In genomic region chr6:13924949-13925881, GRCh38 we compare ENCODE assay signal across 9 cellular contexts. TPM values are rescaled to one million over a fixed set of nuclear protein-coding genes. Genes with fewer than 3 reads are reported as not detected.
DNase-seq lines count a peak whose midpoint lies in the region; ATAC-seq and TF ChIP-seq lines count a peak whose summit lies in the region.
"Had no signal": no experiment of that assay in that cellular context is flagged by ENCODE, and none has a peak within 500 bp of the region (broad histone marks: within the 10 kb centered on the region; RNA-seq: fewer than 3 reads in every experiment).

TSS of gene RNF182 (plus strand) at chr6:13924952. CDS start at chr6:13977120, 52,168 bp downstream.

- no peaks in the 10 kb centered on the region for H4K20me1 ChIP-seq in OCI-LY7 (ENCODE audit: insufficient read depth, low read length)

- TF ChIP-seq CTCF in foreskin keratinocyte (conservative IDR thresholded peaks at IDR 0.05) (no peak), psoas muscle (IDR thresholded peaks at IDR 0.05) (no peak), OCI-LY7 (conservative IDR thresholded peaks at IDR 0.05; ENCODE audit: low read length) (no peak)

- H3K27me3 ChIP-seq in foreskin keratinocyte (peaks cover 63% of the 10 kb centered on the region), psoas muscle (ENCODE audit: insufficient read depth in 3 of 3, low read length in 2 of 3) (peaks cover 10 to 77% (median 15%) of the 10 kb centered on the region in 3 donors)

- DNase-seq in EL: peak; percentile 14
- no peak for DNase-seq in Jurkat, Clone E6-1 (ENCODE audit: low read depth, low spot score)
- DNase-seq in activated T-cell treated with anti-CD3 and anti-CD28 coated beads, Interleukin-2, amount 50 U/mL, for 1 hour: peak; percentile 45
- no peak for DNase-seq in foreskin keratinocyte
- DNase-seq in psoas muscle: no peak
- no peak for DNase-seq in OCI-LY7 (ENCODE audit: low spot score)
- DNase-seq in islet precursor cell: no peak

- H3K4me3 ChIP-seq in Jurkat, Clone E6-1 (ENCODE audit: low read length): peak within 1 kb of the TSS; percentile 41
- H3K4me3 ChIP-seq in psoas muscle (peak within 1 kb of the TSS; percentile 57), OCI-LY7 (ENCODE audit: low read depth, low read length, poor library complexity, severe bottlenecking) (no peak within 1 kb of the TSS)

- POLR2A ChIA-PET in OCI-LY7 (lab: Charles Lee): no interaction called here

- intact Hi-C loops in psoas muscle (cut with DNase I) (no loop called here), OCI-LY7 (cut with micrococcal nuclease; ENCODE audit: unreplicated experiment) (no loop called here)

- H3K27ac ChIP-seq in foreskin keratinocyte (no peak within 1 kb of the TSS), psoas muscle (no peak within 1 kb of the TSS), OCI-LY7 (ENCODE audit: low read depth, low read length, poor library complexity, severe bottlenecking) (no peak within 1 kb of the TSS)

- H2AFZ ChIP-seq in OCI-LY7 (ENCODE audit: low read length): no peak within 1 kb of the TSS

- H3K4me2 ChIP-seq in OCI-LY7 (ENCODE audit: low read length): no peak within 1 kb of the TSS; the same call in 1 of the 2 replicates

- no TSS peak for BruUV-seq in OCI-LY7 (replicated peaks; lab: Mats Ljungman, UMichigan)

- no peaks in the 10 kb centered on the region for H3K9me2 ChIP-seq in OCI-LY7 (ENCODE audit: insufficient read depth, low read length)

- H3K9me3 ChIP-seq in psoas muscle (no peaks in the 10 kb centered on the region), OCI-LY7 (ENCODE audit: low read length) (no peaks in the 10 kb centered on the region)

- H3K4me1 ChIP-seq in foreskin keratinocyte: peaks cover 8% of the 10 kb centered on the region
- H3K4me1 ChIP-seq in psoas muscle: no peaks in the 10 kb centered on the region
- no peaks in the 10 kb centered on the region for H3K4me1 ChIP-seq in OCI-LY7 (ENCODE audit: insufficient read depth, low read length, poor library complexity, severe bottlenecking)

- H3K79me2 ChIP-seq in OCI-LY7 (ENCODE audit: insufficient read depth, low read depth, low read length): no peaks in the 10 kb centered on the region

- H3K36me3 ChIP-seq in psoas muscle (ENCODE audit: insufficient read depth in 1 of 2, low read depth in 1 of 2) (no peaks in the 10 kb centered on the region), OCI-LY7 (ENCODE audit: insufficient read depth, low read length) (no peaks in the 10 kb centered on the region)

- ATAC-seq in foreskin keratinocyte (peak; percentile 84), psoas muscle (no peak), GM21381 (IDR thresholded peaks at IDR 0.05; ENCODE audit: unreplicated experiment) (no peak)

- 5 to 9% (median 6%) methylated on average over 31 to 57 of the region's 65 CpGs for WGBS in psoas muscle, 3 donors

- CTCF ChIA-PET in OCI-LY7 (lab: Charles Lee; ENCODE audit: unreplicated experiment): no interaction called here

RNA-seq across cellular contexts. Expression of gene RNF182, which starts in this region (rescaled TPM):
- polyA plus RNA-seq in Jurkat, Clone E6-1 (2012; ENCODE audit: insufficient read depth, insufficient read length): 1.7 TPM
- total RNA-seq in foreskin keratinocyte (0.67 and 0.85 TPM in 2 replicates), psoas muscle (under 1 TPM in 1 of 4 donors, not detected in 3; 0.09 TPM), OCI-LY7 (2022) (not detected in 2 replicates)
- polyA plus RNA-seq in foreskin keratinocyte (0.27 and 0.30 TPM in 2 replicates), psoas muscle (under 1 TPM; 0.01 to 0.05 (median 0.03) TPM)
- total RNA-seq in OCI-LY7 (2014; rRNA removed; shearing (Covaris generic)): not detected in 2 replicates
- total RNA-seq: T-helper 2 cell treated with Interferon-gamma antibody and Interleukin-4, amounts not matched to agents 100 ng/mL and 5 ng/mL, for 36 hours had no signal

Comparison
In these comparisons a context has a peak if more than half of its experiments do, and no peak if none do; other contexts are left out.
1. Peak in ATAC-seq in foreskin keratinocyte; RNA of the gene not detected or under 1 TPM.
2. DNase-seq: peak in EL (single experiment) and activated T-cell treated with anti-CD3 and anti-CD28 coated beads, Interleukin-2, amount 50 U/mL, for 1 hour (single experiment); none in Jurkat, Clone E6-1 (single experiment), foreskin keratinocyte (0 of 2), psoas muscle (0 of 2), OCI-LY7 (single experiment) and islet precursor cell (single experiment).